Comparison of ENCODE assay signal across 8 cellular contexts in the genomic region with DNA sequence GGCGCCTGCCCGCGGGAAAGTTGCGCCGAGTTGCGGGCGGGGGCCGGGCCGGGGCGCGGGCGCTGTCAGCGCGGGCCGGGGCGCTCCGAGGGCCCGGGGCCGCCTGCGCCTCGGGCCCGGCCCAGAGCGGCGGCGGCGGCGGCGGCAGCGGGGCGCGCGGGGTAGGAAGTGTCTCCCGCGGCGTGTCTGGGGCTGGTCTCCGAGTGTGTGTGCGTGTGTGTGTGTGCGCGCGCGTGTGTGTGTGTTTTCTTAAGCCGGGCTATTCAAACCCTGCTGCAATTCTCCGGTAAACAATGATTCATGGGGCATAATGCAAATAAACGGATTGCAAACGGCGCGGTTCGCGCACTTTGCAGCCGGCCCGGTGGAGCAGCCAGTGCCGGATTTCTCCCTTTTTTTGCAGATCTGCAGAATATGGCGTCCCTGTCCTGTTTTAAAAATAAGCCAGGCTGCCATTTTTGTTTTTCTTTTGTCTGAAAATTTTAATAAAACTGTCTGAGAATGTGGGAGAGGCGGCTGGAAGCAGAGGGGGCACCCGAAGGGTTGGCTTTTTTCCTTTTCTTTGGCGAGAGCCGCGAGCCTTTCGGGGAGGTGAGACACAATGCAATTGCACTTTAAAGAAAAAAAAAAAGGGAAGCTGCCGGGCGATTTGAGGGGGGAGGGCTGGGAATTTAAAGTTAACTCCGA. TPM values are rescaled to one million over a fixed set of nuclear protein-coding genes. Genes with fewer than 3 reads are reported as not detected.
DNase-seq lines count a peak whose midpoint lies in the region; ATAC-seq and TF ChIP-seq lines count a peak whose summit lies in the region.

No MANE protein-coding gene starts in this region.

- POLR2A ChIA-PET in SK-N-SH (lab: Yijun Ruan, JAX), result interaction anchor here (0.6 to 1.2 kb wide), 3 partner anchors 115 to 1792 kb away, joined by 3 read pairs; no protein-coding TSS in a partner anchor

- H3K27ac ChIP-seq in KOPT-K1 (ENCODE audit: low read depth, low read length, poor library complexity, severe bottlenecking), result peak overlapping the region; percentile 72
- H3K27ac ChIP-seq in SK-N-SH (ENCODE audit: low read depth in 2 of 2, low read length in 1 of 2), result peak overlapping the region; percentile 84 to 94

- peak; percentile 39 for ATAC-seq in GM18909 (IDR thresholded peaks at IDR 0.05; ENCODE audit: poor library complexity, unreplicated experiment)
- ATAC-seq in omental fat pad (ENCODE audit: low FRiP score), result peak; percentile 58

- peak overlapping the region; percentile 85 for H3K9ac ChIP-seq in SK-N-SH

- no peaks in the 10 kb centered on the region for H3K36me3 Mint-ChIP-seq in activated naive CD8-positive, alpha-beta T cell
- peaks cover 15% of the 10 kb centered on the region for H3K36me3 Mint-ChIP-seq in type B pancreatic cell

- H3K4me1 Mint-ChIP-seq in activated naive CD8-positive, alpha-beta T cell (ENCODE audit: low read depth), result peaks cover 40% of the 10 kb centered on the region
- peaks cover 41% of the 10 kb centered on the region for H3K4me1 Mint-ChIP-seq in type B pancreatic cell (ENCODE audit: unreplicated experiment)

- H3K4me3 ChIP-seq in SK-N-SH (ENCODE audit: low read depth in 2 of 2, low read length in 1 of 2), result peak overlapping the region; percentile 73 to 86

- no peak for TF ChIP-seq RAD21 in SK-N-SH (IDR thresholded peaks at IDR 0.05; ENCODE audit: low read length)

- TF ChIP-seq EP300 in SK-N-SH (IDR thresholded peaks at IDR 0.05; ENCODE audit: borderline replicate concordance in 1 of 2, low read depth in 1 of 2, low read length in 1 of 2), result no peak

- DNase-seq in ACHN (peak; percentile 31), SK-N-SH (no peak), head of caudate nucleus (peak in 41 of 42 donors; percentile 15 to 76 (median 47)), omental fat pad (ENCODE audit: low spot score) (no peak), type B pancreatic cell (ENCODE audit: extremely low spot score, unreplicated experiment) (no peak)

- no peaks in the 10 kb centered on the region for H3K27me3 ChIP-seq in SK-N-SH (ENCODE audit: insufficient read depth)

- peak overlapping the region; percentile 98 for H3K27ac Mint-ChIP-seq in activated naive CD8-positive, alpha-beta T cell
- H3K27ac Mint-ChIP-seq in type B pancreatic cell, result peak overlapping the region; percentile 99

- TF ChIP-seq CTCF in SK-N-SH (IDR thresholded peaks at IDR 0.05) (no peak), omental fat pad (IDR thresholded peaks at IDR 0.05) (no peak), type B pancreatic cell (conservative IDR thresholded peaks at IDR 0.05) (no peak)

- peak overlapping the region; percentile 73 for H2AFZ ChIP-seq in SK-N-SH (ENCODE audit: low read depth)

- peaks cover 16 to 45% of the 10 kb centered on the region in 2 experiments; a peak in 3 of 4 replicates for H3K4me1 ChIP-seq in SK-N-SH (ENCODE audit: control insufficient read depth in 1 of 2, insufficient read depth in 2 of 2, low read depth in 1 of 2, low read length in 1 of 2)

- H3K36me3 ChIP-seq in KOPT-K1 (ENCODE audit: insufficient read depth, low read length) (peaks cover 17% of the 10 kb centered on the region; the same call in 1 of the 2 replicates), SK-N-SH (replicated peaks in 1 of 2; ENCODE audit: control insufficient read depth in 1 of 2, insufficient read depth in 2 of 2, low read length in 1 of 2) (no peaks in the 10 kb centered on the region)

- H4K20me1 ChIP-seq in SK-N-SH (ENCODE audit: insufficient read depth), result peaks cover 19% of the 10 kb centered on the region

- 1% methylated on average over 42 of the region's 62 CpGs for WGBS in SK-N-SH (ENCODE audit: low lambda C conversion rate)

- CTCF ChIA-PET in SK-N-SH (lab: Yijun Ruan, JAX), result interaction anchor here (0.7 to 1.8 kb wide), 4 partner anchors 25 to 113 kb away, joined by 3 to 6 read pairs (median 4); no protein-coding TSS in a partner anchor

- no peaks in the 10 kb centered on the region for H3K9me2 ChIP-seq in SK-N-SH

- peaks cover 50% of the 10 kb centered on the region for H3K79me2 ChIP-seq in SK-N-SH (ENCODE audit: insufficient read depth)

- H3K4me2 ChIP-seq in SK-N-SH, result peak overlapping the region; percentile 98

- peak overlapping the region; percentile 98 for H3K4me3 Mint-ChIP-seq in activated naive CD8-positive, alpha-beta T cell
- H3K4me3 Mint-ChIP-seq in type B pancreatic cell, result peak overlapping the region; percentile 100

- intact Hi-C loops in head of caudate nucleus (cut with DNase I), result loop anchor here (10.0 kb wide), 2 partner anchors 72 to 122 kb away; a partner anchor contains a TSS

- H3K9me3 Mint-ChIP-seq in activated naive CD8-positive, alpha-beta T cell (ENCODE audit: low read depth), result no peaks in the 10 kb centered on the region
- H3K9me3 Mint-ChIP-seq in type B pancreatic cell, result no peaks in the 10 kb centered on the region

- H3F3A ChIP-seq in SK-N-SH (replicated peaks; ENCODE audit: insufficient read depth), result peaks cover 9% of the 10 kb centered on the region

- H3K27me3 Mint-ChIP-seq in activated naive CD8-positive, alpha-beta T cell, result no peaks in the 10 kb centered on the region
- H3K27me3 Mint-ChIP-seq in type B pancreatic cell, result peaks cover 3% of the 10 kb centered on the region

- H3K9me3 ChIP-seq in KOPT-K1 (ENCODE audit: insufficient read depth, low read length, poor library complexity, severe bottlenecking) (no peaks in the 10 kb centered on the region), SK-N-SH (no peaks in the 10 kb centered on the region)

- in situ Hi-C loops in ACHN (cut with HindIII; ENCODE audit: low pct_ligation_motif_present, low pct_unique_long_range_greater_than_20kb, low sequenced_read_pairs), result no loop called here

TF ChIP-seq in SK-N-SH, 30 proteins besides CTCF, POLR2A, EP300 and RAD21:
- TF ChIP-seq, protein P1, sequence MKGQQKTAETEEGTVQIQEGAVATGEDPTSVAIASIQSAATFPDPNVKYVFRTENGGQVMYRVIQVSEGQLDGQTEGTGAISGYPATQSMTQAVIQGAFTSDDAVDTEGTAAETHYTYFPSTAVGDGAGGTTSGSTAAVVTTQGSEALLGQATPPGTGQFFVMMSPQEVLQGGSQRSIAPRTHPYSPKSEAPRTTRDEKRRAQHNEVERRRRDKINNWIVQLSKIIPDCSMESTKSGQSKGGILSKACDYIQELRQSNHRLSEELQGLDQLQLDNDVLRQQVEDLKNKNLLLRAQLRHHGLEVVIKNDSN (IDR thresholded peaks at IDR 0.05; ENCODE audit: borderline replicate concordance, low read depth), result no peak
- TF ChIP-seq, protein P2, sequence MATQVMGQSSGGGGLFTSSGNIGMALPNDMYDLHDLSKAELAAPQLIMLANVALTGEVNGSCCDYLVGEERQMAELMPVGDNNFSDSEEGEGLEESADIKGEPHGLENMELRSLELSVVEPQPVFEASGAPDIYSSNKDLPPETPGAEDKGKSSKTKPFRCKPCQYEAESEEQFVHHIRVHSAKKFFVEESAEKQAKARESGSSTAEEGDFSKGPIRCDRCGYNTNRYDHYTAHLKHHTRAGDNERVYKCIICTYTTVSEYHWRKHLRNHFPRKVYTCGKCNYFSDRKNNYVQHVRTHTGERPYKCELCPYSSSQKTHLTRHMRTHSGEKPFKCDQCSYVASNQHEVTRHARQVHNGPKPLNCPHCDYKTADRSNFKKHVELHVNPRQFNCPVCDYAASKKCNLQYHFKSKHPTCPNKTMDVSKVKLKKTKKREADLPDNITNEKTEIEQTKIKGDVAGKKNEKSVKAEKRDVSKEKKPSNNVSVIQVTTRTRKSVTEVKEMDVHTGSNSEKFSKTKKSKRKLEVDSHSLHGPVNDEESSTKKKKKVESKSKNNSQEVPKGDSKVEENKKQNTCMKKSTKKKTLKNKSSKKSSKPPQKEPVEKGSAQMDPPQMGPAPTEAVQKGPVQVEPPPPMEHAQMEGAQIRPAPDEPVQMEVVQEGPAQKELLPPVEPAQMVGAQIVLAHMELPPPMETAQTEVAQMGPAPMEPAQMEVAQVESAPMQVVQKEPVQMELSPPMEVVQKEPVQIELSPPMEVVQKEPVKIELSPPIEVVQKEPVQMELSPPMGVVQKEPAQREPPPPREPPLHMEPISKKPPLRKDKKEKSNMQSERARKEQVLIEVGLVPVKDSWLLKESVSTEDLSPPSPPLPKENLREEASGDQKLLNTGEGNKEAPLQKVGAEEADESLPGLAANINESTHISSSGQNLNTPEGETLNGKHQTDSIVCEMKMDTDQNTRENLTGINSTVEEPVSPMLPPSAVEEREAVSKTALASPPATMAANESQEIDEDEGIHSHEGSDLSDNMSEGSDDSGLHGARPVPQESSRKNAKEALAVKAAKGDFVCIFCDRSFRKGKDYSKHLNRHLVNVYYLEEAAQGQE (IDR thresholded peaks at IDR 0.05; ENCODE audit: low read depth, low read length), result no peak
- TF ChIP-seq, protein P3, sequence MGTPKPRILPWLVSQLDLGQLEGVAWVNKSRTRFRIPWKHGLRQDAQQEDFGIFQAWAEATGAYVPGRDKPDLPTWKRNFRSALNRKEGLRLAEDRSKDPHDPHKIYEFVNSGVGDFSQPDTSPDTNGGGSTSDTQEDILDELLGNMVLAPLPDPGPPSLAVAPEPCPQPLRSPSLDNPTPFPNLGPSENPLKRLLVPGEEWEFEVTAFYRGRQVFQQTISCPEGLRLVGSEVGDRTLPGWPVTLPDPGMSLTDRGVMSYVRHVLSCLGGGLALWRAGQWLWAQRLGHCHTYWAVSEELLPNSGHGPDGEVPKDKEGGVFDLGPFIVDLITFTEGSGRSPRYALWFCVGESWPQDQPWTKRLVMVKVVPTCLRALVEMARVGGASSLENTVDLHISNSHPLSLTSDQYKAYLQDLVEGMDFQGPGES (IDR thresholded peaks at IDR 0.05; ENCODE audit: low read depth, low read length), result no peak
- no peak for TF ChIP-seq TCF12 (IDR thresholded peaks at IDR 0.05)
- no peak for TF ChIP-seq SMC3 (IDR thresholded peaks at IDR 0.05; ENCODE audit: low read depth, low read length)
- TF ChIP-seq TAF1 (IDR thresholded peaks at IDR 0.05; ENCODE audit: borderline replicate concordance, low read depth, low read length), result peak; percentile 52; the same call in 1 of the 2 replicates
- peak; percentile 89 for TF ChIP-seq YY1 (IDR thresholded peaks at IDR 0.05; ENCODE audit: low read depth)
- TF ChIP-seq SIN3A (IDR thresholded peaks at IDR 0.05; ENCODE audit: borderline replicate concordance, low read depth, low read length), result 0 out of 2 replicates have a peak, but pooled peaks have one; percentile 55
- TF ChIP-seq, protein P4, sequence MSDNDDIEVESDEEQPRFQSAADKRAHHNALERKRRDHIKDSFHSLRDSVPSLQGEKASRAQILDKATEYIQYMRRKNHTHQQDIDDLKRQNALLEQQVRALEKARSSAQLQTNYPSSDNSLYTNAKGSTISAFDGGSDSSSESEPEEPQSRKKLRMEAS (IDR thresholded peaks at IDR 0.05; ENCODE audit: low read depth), result peak; percentile 13

RNA-seq across cellular contexts. Expression of a gene that starts 0.6 kb away (rescaled TPM):
- 13.7 and 17.1 TPM in 2 replicates for polyA plus RNA-seq in SK-N-SH (2012; rRNA removed)
- 5.4 and 10.2 TPM in 2 replicates for polyA plus RNA-seq in SK-N-SH (2012; cell fraction: cytosol; rRNA removed)
- polyA plus RNA-seq in SK-N-SH (2012; cell fraction: nucleus; rRNA removed), result 19.2 and 37.2 TPM in 2 replicates
- total RNA-seq in omental fat pad, result 10 to 100 TPM; 10.4 to 13.9 (median 11.2) TPM
- total RNA-seq in type B pancreatic cell (ENCODE audit: low replicate concordance), result 49.0 and 66.5 TPM in 2 replicates

Comparison
In these comparisons a context has a peak if more than half of its experiments do, and no peak if none do; other contexts are left out.
1. DNase-seq: peak in ACHN (single experiment) and head of caudate nucleus (41 of 42); none in SK-N-SH (single experiment), omental fat pad (single experiment) and type B pancreatic cell (single experiment).